Comparison of ENCODE assay signal across 18 cellular contexts in the genomic region with DNA sequence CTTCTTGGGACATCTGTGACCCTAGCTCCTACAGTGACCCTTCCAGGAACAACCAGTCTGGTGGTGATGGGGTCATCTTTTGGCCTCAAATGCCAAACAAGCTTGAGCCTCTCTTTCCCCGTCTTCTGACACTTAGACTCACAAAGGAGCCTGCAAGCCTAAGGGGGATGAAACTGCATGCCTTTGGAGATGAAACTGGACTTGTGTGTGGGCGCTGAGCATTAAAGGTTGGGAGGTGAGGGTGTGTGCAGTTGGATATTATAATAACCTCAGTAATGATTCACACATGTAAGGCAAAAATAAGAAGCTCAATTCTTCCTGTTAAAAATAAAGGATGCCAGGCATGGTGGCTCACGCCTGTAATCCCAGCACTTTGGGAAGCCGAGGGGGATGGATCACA. TPM values are rescaled to one million over a fixed set of nuclear protein-coding genes. Genes with fewer than 3 reads are reported as not detected.
"Had no signal": no experiment of that assay in that cellular context is flagged by ENCODE, and none has a peak within 500 bp of the region (broad histone marks: within the 10 kb centered on the region; RNA-seq: fewer than 3 reads in every experiment).

No MANE protein-coding gene starts in this region.

- DNase-seq: effector memory CD8-positive, alpha-beta T cell; gastrocnemius medialis; heart right ventricle; hypothalamus; natural killer cell; ovary; right cardiac atrium; stimulated activated CD4-positive, alpha-beta T cell treated with anti-CD3 and anti-CD28 coated beads, Interleukin-2, amount 100 ng/mL, for 48 hours; stimulated activated naive CD4-positive, alpha-beta T cell treated with Interleukin-2 at 50 U/mL for 16 hours; thyroid gland had no signal

- H3K9me3 ChIP-seq: gastrocnemius medialis, heart right ventricle, ovary, thyroid gland had no signal

- H3K4me1 ChIP-seq: thyroid gland had no signal

- FAIRE-seq: islet of Langerhans, urothelium cell line had no signal

- H3K27me3 ChIP-seq: gastrocnemius medialis, heart right ventricle, ovary, thyroid gland had no signal

- H3K4me3 ChIP-seq: gastrocnemius medialis, heart right ventricle, ovary, smooth muscle cell, thyroid gland had no signal

- H3K36me3 ChIP-seq: gastrocnemius medialis, ovary, thyroid gland had no signal

- ATAC-seq: effector memory CD8-positive, alpha-beta T cell; gastrocnemius medialis; heart right ventricle; left lobe of liver; natural killer cell; right cardiac atrium had no signal

- H3K27ac ChIP-seq: gastrocnemius medialis, heart right ventricle, ovary, thyroid gland had no signal

RNA-seq across cellular contexts. Expression of a gene that starts 41.7 kb away (rescaled TPM):
- total RNA-seq: myocyte, neural crest cell had no signal

RNA-seq across cellular contexts. Expression of a gene that starts 45.0 kb away (rescaled TPM):
- total RNA-seq: epithelial cell of proximal tubule, left lobe of liver, mucosa of gallbladder, myocyte, neural crest cell, smooth muscle cell had no signal
- polyA plus RNA-seq: smooth muscle cell had no signal
